Comparison of ENCODE assay signal across 14 cellular contexts in genomic region chr18:62720766-62721613, GRCh38. TPM values are rescaled to one million over a fixed set of nuclear protein-coding genes. Genes with fewer than 3 reads are reported as not detected.
DNase-seq lines count a peak whose midpoint lies in the region; ATAC-seq, FAIRE-seq and TF ChIP-seq lines count a peak whose summit lies in the region.
"Had no signal": no experiment of that assay in that cellular context is flagged by ENCODE, and none has a peak within 500 bp of the region (broad histone marks: within the 10 kb centered on the region; RNA-seq: fewer than 3 reads in every experiment).

No MANE protein-coding gene starts in this region.

- H3K36me3 Mint-ChIP-seq in GM23338 (ENCODE audit: low read depth) (peaks cover 30% of the 10 kb centered on the region), MCF 10A (ENCODE audit: insufficient read depth, unreplicated experiment) (no peaks in the 10 kb centered on the region)

- H2BK120ac ChIP-seq in mesendoderm (ENCODE audit: low read depth, low read length): no peak overlapping the region

- no peak overlapping the region for H4K5ac ChIP-seq in mesendoderm (ENCODE audit: low read length)

- no peaks in the 10 kb centered on the region for H3K9me2 ChIP-seq in GM23338 (ENCODE audit: insufficient read depth)

- H3K4ac ChIP-seq in mesendoderm (ENCODE audit: low read depth, low read length): no peak overlapping the region

- H3K23ac ChIP-seq in mesendoderm (ENCODE audit: low read length): no peak overlapping the region

- CTCF ChIA-PET in A549 (lab: Yijun Ruan, JAX) (interaction anchor here (0.9 kb wide), 1 partner anchor 262 kb away, joined by 3 read pairs; no protein-coding TSS in a partner anchor), MCF 10A (lab: Yijun Ruan, JAX) (interaction anchor here (0.6 to 1.2 kb wide), 6 partner anchors 15 to 262 kb away, joined by 3 to 4 read pairs (median 3); no protein-coding TSS in a partner anchor), RWPE1 (lab: Yijun Ruan, JAX) (no interaction called here)

- in situ Hi-C loops in astrocyte of the cerebellum (cut with HindIII; ENCODE audit: low sequenced_read_pairs): no loop called here

- H3K18ac ChIP-seq in mesendoderm (ENCODE audit: low read length): no peak overlapping the region

- no peaks in the 10 kb centered on the region for H3K27me3 ChIP-seq in GM23338 (ENCODE audit: insufficient read depth)
- no peaks in the 10 kb centered on the region for H3K27me3 ChIP-seq in mesendoderm (ENCODE audit: insufficient read depth, low read length, poor library complexity)
- H3K27me3 ChIP-seq: adrenal gland had no signal

- H3K56ac ChIP-seq in mesendoderm (ENCODE audit: low read length): no peak overlapping the region

- H3K4me1 Mint-ChIP-seq in GM23338 (peaks cover 56% of the 10 kb centered on the region), MCF 10A (ENCODE audit: insufficient read depth, unreplicated experiment) (peaks cover 35% of the 10 kb centered on the region)

- intact Hi-C loops in MCF 10A (cut with micrococcal nuclease): no loop called here

- H4K8ac ChIP-seq in mesendoderm (ENCODE audit: low read depth, low read length): no peak overlapping the region

- H3K4me1 ChIP-seq in A549 (peaks cover 62% of the 10 kb centered on the region), GM23338 (ENCODE audit: insufficient read depth) (peaks cover 51% of the 10 kb centered on the region), mesendoderm (ENCODE audit: control insufficient read depth, low read depth, low read length) (peaks cover 4% of the 10 kb centered on the region)

- H3K9ac ChIP-seq in mesendoderm (ENCODE audit: low read length): no peak overlapping the region

- H3K27me3 Mint-ChIP-seq in GM23338 (ENCODE audit: insufficient read depth, low read depth, poor library complexity) (peaks cover 4% of the 10 kb centered on the region), MCF 10A (ENCODE audit: insufficient read depth, unreplicated experiment) (no peaks in the 10 kb centered on the region)

- H3K27ac Mint-ChIP-seq in GM23338 (peak overlapping the region; percentile 17), MCF 10A (ENCODE audit: low read depth, unreplicated experiment) (no peak overlapping the region)
- H3K27ac Mint-ChIP-seq: dendritic cell treated with granulocyte-macrophage colony-stimulating factor and Interleukin-4, amounts not matched to agents 40 ng/mL and 50 ng/mL, for 4 days had no signal

- no peak for FAIRE-seq in A549 (lab: Jason Lieb, UNC)

- no peak overlapping the region for H2AK5ac ChIP-seq in mesendoderm (ENCODE audit: low read length)

- H2AFZ ChIP-seq in GM23338: no peak overlapping the region

- no peak for TF ChIP-seq CTCF in A549 (IDR thresholded peaks at IDR 0.05)
- TF ChIP-seq CTCF in GM23338 (conservative IDR thresholded peaks at IDR 0.05; ENCODE audit: low read depth in 2 of 2): no peak
- no peak for TF ChIP-seq CTCF in astrocyte of the cerebellum (IDR thresholded peaks at IDR 0.05; ENCODE audit: low read depth, low read length, missing control alignments)
- no peak for TF ChIP-seq CTCF in MCF 10A (IDR thresholded peaks at IDR 0.05; ENCODE audit: unreplicated experiment)
- no peak for TF ChIP-seq CTCF in RWPE1 (conservative IDR thresholded peaks at IDR 0.05; ENCODE audit: low read depth)

- no peaks in the 10 kb centered on the region for H3K9me3 ChIP-seq in A549
- H3K9me3 ChIP-seq: adrenal gland, lower lobe of right lung had no signal

- H3K9me3 Mint-ChIP-seq in GM23338 (peaks cover 6% of the 10 kb centered on the region; the same call in 1 of the 3 replicates), MCF 10A (ENCODE audit: unreplicated experiment) (no peaks in the 10 kb centered on the region)
- H3K9me3 Mint-ChIP-seq: activated T-cell treated with anti-CD3 and anti-CD28 coated beads, Interleukin-2, amount 50 U/mL, for 4 hours; dendritic cell treated with granulocyte-macrophage colony-stimulating factor and Interleukin-4, amounts not matched to agents 40 ng/mL and 50 ng/mL, for 4 days had no signal

- no peak for TF ChIP-seq RAD21 in A549 (conservative IDR thresholded peaks at IDR 0.05 in 1 of 2, IDR thresholded peaks at IDR 0.05 in 1 of 2)

- no peak overlapping the region for H2BK15ac ChIP-seq in mesendoderm (replicated peaks; ENCODE audit: low read depth)

- H3K79me2 ChIP-seq in GM23338 (replicated peaks; ENCODE audit: insufficient read depth) (peaks cover 91% of the 10 kb centered on the region), mesendoderm (ENCODE audit: control insufficient read depth, insufficient read depth, low read length) (peaks cover 70% of the 10 kb centered on the region)

- H2BK5ac ChIP-seq in mesendoderm (ENCODE audit: low read length): no peak overlapping the region

- H3K4me3 Mint-ChIP-seq in GM23338: peak overlapping the region; percentile 96
- no peak overlapping the region for H3K4me3 Mint-ChIP-seq in MCF 10A (ENCODE audit: unreplicated experiment)
- H3K4me3 Mint-ChIP-seq: activated T-cell treated with anti-CD3 and anti-CD28 coated beads, Interleukin-2, amount 50 U/mL, for 4 hours; dendritic cell treated with granulocyte-macrophage colony-stimulating factor and Interleukin-4, amounts not matched to agents 40 ng/mL and 50 ng/mL, for 4 days had no signal

- peaks cover 49% of the 10 kb centered on the region for H4K20me1 ChIP-seq in GM23338 (replicated peaks; ENCODE audit: insufficient read depth)

- ATAC-seq in A549 (no peak), GM23338 (no peak), HG02938 (IDR thresholded peaks at IDR 0.05; ENCODE audit: unreplicated experiment) (no peak)
- ATAC-seq: activated CD4-positive, CD25-positive, alpha-beta regulatory T cell treated with anti-CD3 and anti-CD28 coated beads, Interleukin-2, amount 50 U/mL, for 24 hours; activated T-cell treated with anti-CD3 and anti-CD28 coated beads, Interleukin-2, amount 50 U/mL, for 4 hours; lower lobe of right lung had no signal

- H3K4me2 ChIP-seq in A549 (peak overlapping the region; percentile 92), GM23338 (peak overlapping the region; percentile 48), mesendoderm (ENCODE audit: low read length) (peak overlapping the region; percentile 21)

- no peak for TF ChIP-seq POLR2A in A549 (IDR thresholded peaks at IDR 0.05; ENCODE audit: low read length)

- no peak for TF ChIP-seq EP300 in A549 (IDR thresholded peaks at IDR 0.05)

- POLR2A ChIA-PET in A549 (lab: Yijun Ruan, JAX) (no interaction called here), MCF 10A (lab: Yijun Ruan, JAX) (interaction anchor here (0.7 to 10.0 kb wide), 8 partner anchors 7 to 80 kb away, joined by 3 to 316 read pairs (median 9); no protein-coding TSS in a partner anchor), RWPE1 (lab: Yijun Ruan, JAX; ENCODE audit: low non-redundant PET) (no interaction called here)

- H3K27ac ChIP-seq in A549 (no peak overlapping the region), GM23338 (ENCODE audit: low read depth) (peak overlapping the region; percentile 2), mesendoderm (ENCODE audit: low read depth, low read length) (no peak overlapping the region), RWPE1 (no peak overlapping the region)
- H3K27ac ChIP-seq: lower lobe of right lung had no signal

- H3K4me3 ChIP-seq in A549 (no peak overlapping the region), GM23338 (peak overlapping the region; percentile 65), astrocyte of the cerebellum (ENCODE audit: low read depth, low read length) (peak overlapping the region; percentile 6), mesendoderm (ENCODE audit: low read length) (no peak overlapping the region)
- H3K4me3 ChIP-seq: lower lobe of right lung had no signal

- H3K36me3 ChIP-seq in GM23338 (ENCODE audit: insufficient read depth) (no peaks in the 10 kb centered on the region), mesendoderm (ENCODE audit: control insufficient read depth, insufficient read depth, low read length) (no peaks in the 10 kb centered on the region)
- H3K36me3 ChIP-seq: adrenal gland, lower lobe of right lung had no signal

- WGBS in A549 (ENCODE audit: missing lambda C conversion rate): 80% methylated on average over 12 of the region's 12 CpGs
- no CpG with 5 or more reads among the region's 12 CpGs for WGBS in mesendoderm (ENCODE audit: extremely low coverage, insufficient coverage, low lambda C conversion rate)

- no TSS peak for BruUV-seq in MCF 10A (replicated peaks; lab: Mats Ljungman, UMichigan)

- DNase-seq in A549 (ENCODE audit: low read depth in 1 of 2, low spot score in 1 of 2) (no peak), GM23338 (ENCODE audit: low spot score) (no peak), astrocyte of the cerebellum (ENCODE audit: low read depth) (no peak), mesendoderm (no peak), nucleus accumbens (lab: John Stamatoyannopoulos, UW) (no peak), MCF 10A (ENCODE audit: unreplicated experiment) (no peak), RWPE1 (ENCODE audit: low spot score) (no peak)
- DNase-seq: activated T-cell treated with anti-CD3 and anti-CD28 coated beads, Interleukin-2, amount 50 U/mL, for 4 hours; adrenal gland; HCEC 1CT; lower lobe of right lung had no signal

- no peaks in the 10 kb centered on the region for H3F3A ChIP-seq in GM23338 (replicated peaks; ENCODE audit: low read depth)

- no peaks in the 10 kb centered on the region for H3K79me1 ChIP-seq in mesendoderm (ENCODE audit: low read length)

RNA-seq across cellular contexts. Expression of gene PHLPP1, which starts 5.6 kb away (rescaled TPM):
- polyA plus RNA-seq in A549 (2011; rRNA removed) (12.1 and 12.8 TPM in 2 replicates), A549 (2017; fragmentation: RNase III; extraction: RNeasy Plus Mini Kit Qiagen cat#74134 plus additional on column Dnase treatment) (5.9 to 6.5 TPM (median 6.0 TPM) in 3 replicates), GM23338 (2016; fragmentation: Nextera tagmentation; extraction: Ambion mirVana) (15.7 and 16.3 TPM in 2 replicates)
- polyA plus RNA-seq in A549 (2012; cell fraction: cytosol; rRNA removed): 5.4 and 7.2 TPM in 2 replicates
- polyA plus RNA-seq in A549 (2012; cell fraction: nucleus; rRNA removed): 9.7 and 11.2 TPM in 2 replicates
- polyA minus RNA-seq in A549 (2011; rRNA and poly(A)+ RNA removed): 19.7 and 30.0 TPM in 2 replicates
- 72.5 and 73.6 TPM in 2 replicates for total RNA-seq in GM23338 (2014; rRNA removed; shearing (Covaris generic))
- 17.3 TPM for polyA plus RNA-seq in mesendoderm (2013, experiment 1 of 2)
- polyA plus RNA-seq in mesendoderm (2013, experiment 2 of 2): 16.1 TPM
- 12.4 and 13.1 TPM in 2 replicates for total RNA-seq in MCF 10A (2022)

Comparison
In these comparisons a context has a peak if more than half of its experiments do, and no peak if none do; other contexts are left out.
1. H3K4me2 ChIP-seq: peak in every context shown above with its lines; median percentile 92 in A549; 48 in GM23338; 21 in mesendoderm.
2. H3K4me3 ChIP-seq: peak in GM23338 (single experiment) and astrocyte of the cerebellum (single experiment); none in A549 (single experiment) and mesendoderm (single experiment).